In genomic region chr17:42097691-42098661, GRCh38 we compare ENCODE assay signal across 9 cellular contexts.
DNase-seq lines count a peak whose midpoint lies in the region; ATAC-seq lines count a peak whose summit lies in the region.
"Had no signal": no experiment of that assay in that cellular context is flagged by ENCODE, and none has a peak within 500 bp of the region (broad histone marks: within the 10 kb centered on the region; RNA-seq: fewer than 3 reads in every experiment).

A gene with protein sequence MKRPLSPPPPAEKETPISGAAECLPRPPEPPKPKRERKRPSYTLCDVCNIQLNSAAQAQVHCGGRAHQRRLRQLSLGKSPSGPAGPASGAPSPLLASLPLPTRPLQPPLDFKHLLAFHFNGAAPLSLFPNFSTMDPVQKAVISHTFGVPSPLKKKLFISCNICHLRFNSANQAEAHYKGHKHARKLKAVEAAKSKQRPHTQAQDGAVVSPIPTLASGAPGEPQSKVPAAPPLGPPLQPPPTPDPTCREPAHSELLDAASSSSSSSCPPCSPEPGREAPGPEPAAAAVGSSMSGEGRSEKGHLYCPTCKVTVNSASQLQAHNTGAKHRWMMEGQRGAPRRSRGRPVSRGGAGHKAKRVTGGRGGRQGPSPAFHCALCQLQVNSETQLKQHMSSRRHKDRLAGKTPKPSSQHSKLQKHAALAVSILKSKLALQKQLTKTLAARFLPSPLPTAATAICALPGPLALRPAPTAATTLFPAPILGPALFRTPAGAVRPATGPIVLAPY (minus strand): TSS chr17:42098473. CDS start chr17:42063056, 35,417 bp downstream.

- peak; percentile 56 to 60 for ATAC-seq in stimulated activated naive B cell treated with anti-CD40 and anti-IgM and Interleukin-4, amounts not matched to agents 10 μg/mL and 1 μg/mL and 100 μg/mL, for 72 hours (replicated peaks)
- ATAC-seq in GM19035 (IDR thresholded peaks at IDR 0.05; ENCODE audit: unreplicated experiment) (no peak), HG02623 (IDR thresholded peaks at IDR 0.05; ENCODE audit: unreplicated experiment) (no peak)

- H3K27ac Mint-ChIP-seq in stimulated activated naive B cell treated with anti-CD40 and anti-IgM and Interleukin-4, amounts not matched to agents 10 μg/mL and 1 μg/mL and 100 μg/mL, for 72 hours = peak within 1 kb of the TSS; percentile 62

- H3K27me3 Mint-ChIP-seq in stimulated activated naive B cell treated with anti-CD40 and anti-IgM and Interleukin-4, amounts not matched to agents 10 μg/mL and 1 μg/mL and 100 μg/mL, for 72 hours = peaks cover 23 to 34% of the 10 kb centered on the region in 2 donors

- H3K4me3 Mint-ChIP-seq in stimulated activated naive B cell treated with anti-CD40 and anti-IgM and Interleukin-4, amounts not matched to agents 10 μg/mL and 1 μg/mL and 100 μg/mL, for 72 hours = peak within 1 kb of the TSS; percentile 67 to 76

- DNase-seq in NCI-H146 (lab: John Stamatoyannopoulos, UW) (peak; percentile 42), NCI-H146 treated with DMSO at 0.1 percent for 48 hours (lab: John Stamatoyannopoulos, UW; ENCODE audit: unreplicated experiment) (no peak), germinal center (ENCODE audit: low spot score) (peak; percentile 69), NCI-H526 treated with DMSO at 0.1 percent for 48 hours (lab: John Stamatoyannopoulos, UW) (no peak)
- peak; percentile 46 to 48 for DNase-seq in activated CD4-positive, alpha-beta T cell treated with anti-CD3 and anti-CD28 coated beads, Interleukin-2, amount 50 U/mL, for 4 hours
- no peak for DNase-seq in stimulated activated naive B cell treated with anti-CD40 and anti-IgM and Interleukin-4, amounts not matched to agents 10 μg/mL and 1 μg/mL and 100 μg/mL, for 72 hours
- DNase-seq: substantia nigra had no signal

- no peaks in the 10 kb centered on the region for H3K9me3 Mint-ChIP-seq in stimulated activated naive B cell treated with anti-CD40 and anti-IgM and Interleukin-4, amounts not matched to agents 10 μg/mL and 1 μg/mL and 100 μg/mL, for 72 hours

- peaks cover 4 to 12% of the 10 kb centered on the region in 2 donors for H3K36me3 Mint-ChIP-seq in stimulated activated naive B cell treated with anti-CD40 and anti-IgM and Interleukin-4, amounts not matched to agents 10 μg/mL and 1 μg/mL and 100 μg/mL, for 72 hours

- H3K4me1 Mint-ChIP-seq in stimulated activated naive B cell treated with anti-CD40 and anti-IgM and Interleukin-4, amounts not matched to agents 10 μg/mL and 1 μg/mL and 100 μg/mL, for 72 hours = peaks cover 17 to 18% of the 10 kb centered on the region in 2 donors

Comparison
In these comparisons a context has a peak if more than half of its experiments do, and no peak if none do; other contexts are left out.
1. DNase-seq: peak in NCI-H146 (single experiment), activated CD4-positive, alpha-beta T cell treated with anti-CD3 and anti-CD28 coated beads, Interleukin-2, amount 50 U/mL, for 4 hours (2 of 2) and germinal center (single experiment); none in NCI-H146 treated with DMSO at 0.1 percent for 48 hours (single experiment), stimulated activated naive B cell treated with anti-CD40 and anti-IgM and Interleukin-4, amounts not matched to agents 10 μg/mL and 1 μg/mL and 100 μg/mL, for 72 hours (single experiment) and NCI-H526 treated with DMSO at 0.1 percent for 48 hours (single experiment).
2. ATAC-seq: peak in stimulated activated naive B cell treated with anti-CD40 and anti-IgM and Interleukin-4, amounts not matched to agents 10 μg/mL and 1 μg/mL and 100 μg/mL, for 72 hours (2 of 2); none in GM19035 (single experiment) and HG02623 (single experiment).